ENCODE assay signal across 8 cellular contexts in genomic region chr1:1889847-1890505, GRCh38. TPM values are rescaled to one million over a fixed set of nuclear protein-coding genes. Genes with fewer than 3 reads are reported as not detected.
DNase-seq lines count a peak whose midpoint lies in the region; ATAC-seq and TF ChIP-seq lines count a peak whose summit lies in the region.

No MANE protein-coding gene starts in this region.

- H3K27me3 ChIP-seq in HUES6 (ENCODE audit: control insufficient read depth, insufficient read depth, low read length) = no peaks in the 10 kb centered on the region
- no peaks in the 10 kb centered on the region for H3K27me3 ChIP-seq in colonic mucosa
- no peaks in the 10 kb centered on the region for H3K27me3 ChIP-seq in liver (ENCODE audit: control insufficient read depth in 4 of 4, insufficient read depth in 4 of 4, low read length in 3 of 4)

- ATAC-seq in GM19463 (IDR thresholded peaks at IDR 0.05; ENCODE audit: unreplicated experiment) = peak; percentile 38

- peak overlapping the region; percentile 95 for H3K4me3 ChIP-seq in HUES6 (ENCODE audit: low read depth, low read length)
- peak overlapping the region; percentile 88 for H3K4me3 ChIP-seq in colonic mucosa
- peak overlapping the region; percentile 82 to 99 (median 83) for H3K4me3 ChIP-seq in liver (ENCODE audit: low read depth in 1 of 3, low read length in 3 of 3)

- H3K9me3 ChIP-seq in HUES6 (ENCODE audit: control insufficient read depth, insufficient read depth, low read depth, low read length) = no peaks in the 10 kb centered on the region
- H3K9me3 ChIP-seq in colonic mucosa = no peaks in the 10 kb centered on the region
- no peaks in the 10 kb centered on the region for H3K9me3 ChIP-seq in liver (ENCODE audit: control insufficient read depth in 4 of 4, low read length in 3 of 4)

- H3K27ac ChIP-seq in HUES6 (ENCODE audit: low read depth, low read length) (peak overlapping the region; percentile 98), colonic mucosa (peak overlapping the region; percentile 71), liver (ENCODE audit: low read depth in 1 of 2, low read length in 2 of 2) (peak overlapping the region; percentile 79 to 82)

- H3K4me1 ChIP-seq in HUES6 (ENCODE audit: control insufficient read depth, insufficient read depth, low read length) (peaks cover 20% of the 10 kb centered on the region), colonic mucosa (peaks cover 33% of the 10 kb centered on the region), liver (ENCODE audit: control insufficient read depth in 4 of 4, insufficient read depth in 4 of 4, low read length in 3 of 4) (peaks cover 15 to 32% (median 30%) of the 10 kb centered on the region in 4 donors)

- TF ChIP-seq CTCF in colonic mucosa (IDR thresholded peaks at IDR 0.05) (no peak), liver (IDR thresholded peaks at IDR 0.05; ENCODE audit: low read depth, low read length, missing input control) (no peak)

- WGBS in liver = under 1% methylated on average over 88 of the region's 88 CpGs

- H3K9ac ChIP-seq in HUES6 (ENCODE audit: low read length) (peak overlapping the region; percentile 100), colonic mucosa (ENCODE audit: low read depth in 2 of 2, low read length in 2 of 2) (peak overlapping the region; percentile 81 to 88), liver (ENCODE audit: low read depth in 1 of 2, low read length in 2 of 2) (peak overlapping the region; percentile 47 to 79)

- TF ChIP-seq RAD21 in liver (IDR thresholded peaks at IDR 0.05) = no peak

- intact Hi-C loops in colonic mucosa (cut with DNase I) = no loop called here

- H3K36me3 ChIP-seq in HUES6 (ENCODE audit: control insufficient read depth, insufficient read depth, low read length) (peaks cover 7% of the 10 kb centered on the region; the same call in 1 of the 2 replicates), colonic mucosa (no peaks in the 10 kb centered on the region), liver (ENCODE audit: control insufficient read depth in 4 of 4, insufficient read depth in 3 of 4, low read depth in 1 of 4, low read length in 3 of 4) (no peaks in the 10 kb centered on the region)

- DNase-seq in COLO668 (lab: John Stamatoyannopoulos, UW; ENCODE audit: unreplicated experiment) (peak; percentile 89), UCSD-AML1 (lab: John Stamatoyannopoulos, UW; ENCODE audit: unreplicated experiment) (peak; percentile 65), colonic mucosa (peak; percentile 62), cerebellar cortex (ENCODE audit: low spot score) (no peak)
- DNase-seq in stimulated activated CD8-positive, alpha-beta memory T cell treated with anti-CD3 and anti-CD28 coated beads, Interleukin-15, amount 100 ng/mL, for 48 hours (ENCODE audit: low read depth in 2 of 2) = peak; percentile 22 to 31

TF ChIP-seq in liver, 16 proteins besides CTCF, POLR2A, EP300 and RAD21:
- TF ChIP-seq FOXA2 (IDR thresholded peaks at IDR 0.05) (no peak), SP1 (IDR thresholded peaks at IDR 0.05) (no peak), EGR1 (IDR thresholded peaks at IDR 0.05; ENCODE audit: low read depth in 2 of 2) (no peak), NR2F2 (IDR thresholded peaks at IDR 0.05) (no peak), FOXA1 (IDR thresholded peaks at IDR 0.05) (no peak), YY1 (IDR thresholded peaks at IDR 0.05) (no peak), TAF1 (conservative IDR thresholded peaks at IDR 0.05) (no peak), RXRA (IDR thresholded peaks at IDR 0.05) (no peak), MAX (IDR thresholded peaks at IDR 0.05) (no peak), ATF3 (IDR thresholded peaks at IDR 0.05) (no peak), HNF4A (conservative IDR thresholded peaks at IDR 0.05) (no peak), GABPA (IDR thresholded peaks at IDR 0.05 in 1 of 2, conservative IDR thresholded peaks at IDR 0.05 in 1 of 2) (no peak), HNF4G (IDR thresholded peaks at IDR 0.05) (no peak), REST (IDR thresholded peaks at IDR 0.05) (no peak), JUND (IDR thresholded peaks at IDR 0.05) (no peak), ZBTB33 (IDR thresholded peaks at IDR 0.05) (no peak)

RNA-seq across cellular contexts. Expression of gene GNB1, which starts 0.9 kb away (rescaled TPM):
- total RNA-seq in colonic mucosa (100 to 1,000 TPM; 281 to 367 TPM), liver (10 to 100 TPM; 51.5 to 54.0 TPM)
- 10 to 100 TPM; 22.3 to 68.5 TPM for polyA plus RNA-seq in liver

RNA-seq across cellular contexts. Expression of gene CALML6, which starts 25.1 kb away (rescaled TPM):
- total RNA-seq in colonic mucosa = under 1 TPM in 1 of 2 donors, not detected in 1; 0.17 TPM
- total RNA-seq in liver = under 1 TPM; 0.47 to 0.67 TPM
- under 1 TPM in 1 of 2 donors, not detected in 1; 0.15 TPM for polyA plus RNA-seq in liver

RNA-seq across cellular contexts. Expression of gene TMEM52, which starts 29.1 kb away (rescaled TPM):
- total RNA-seq in colonic mucosa = 1 to 10 TPM; 3.5 to 9.8 TPM
- total RNA-seq in liver = 1 to 10 TPM; 2.6 to 2.7 TPM
- polyA plus RNA-seq in liver = 10 to 100 TPM in 1 of 2 donors, 1 to 10 TPM in 1; 3.2 to 13.1 TPM

Comparison
In these comparisons a context has a peak if more than half of its experiments do, and no peak if none do; other contexts are left out.
1. RNA of gene GNB1, which starts 0.9 kb away (total RNA-seq): 281 to 367 TPM in colonic mucosa; 51.5 to 54.0 TPM in liver; every median in the first group is over 4 times any median in the second.
2. Peak in every context shown above with its lines, with median percentiles within 50 percentile points of each other: H3K27ac ChIP-seq, H3K4me3 ChIP-seq and H3K9ac ChIP-seq.